In genomic region chr17:21452377-21453143, GRCh38 we compare ENCODE assay signal across 9 cellular contexts.
A peak's percentile ranks its signal among the peaks of the same experiment; 100 is the strongest.
DNase-seq lines count a peak whose midpoint lies in the region; ATAC-seq and TF ChIP-seq lines count a peak whose summit lies in the region.
"Had no signal": no experiment of that assay in that cellular context is flagged by ENCODE, and none has a peak within 500 bp of the region (broad histone marks: within the 10 kb centered on the region; RNA-seq: fewer than 3 reads in every experiment).

No MANE protein-coding gene starts in this region.

- H3K4me3 Mint-ChIP-seq in activated B cell treated with CpG ODN at 0.5 μM for 24 hours (peak overlapping the region; percentile 41), memory B cell (peak overlapping the region; percentile 33)
- H3K4me3 Mint-ChIP-seq: dendritic cell treated with granulocyte-macrophage colony-stimulating factor and Interleukin-4, amounts not matched to agents 40 ng/mL and 50 ng/mL, for 4 days had no signal

- peaks cover 0 to 9% (median 0%) of the 10 kb centered on the region in 3 donors for H3K27me3 ChIP-seq in stomach

- H3K27me3 Mint-ChIP-seq in activated B cell treated with CpG ODN at 0.5 μM for 24 hours (peaks cover 37% of the 10 kb centered on the region), memory B cell (peaks cover 30% of the 10 kb centered on the region)

- H3K4me1 Mint-ChIP-seq in activated B cell treated with CpG ODN at 0.5 μM for 24 hours: peaks cover 10% of the 10 kb centered on the region
- peaks cover 17% of the 10 kb centered on the region for H3K4me1 Mint-ChIP-seq in memory B cell

- H3K36me3 Mint-ChIP-seq in activated B cell treated with CpG ODN at 0.5 μM for 24 hours (ENCODE audit: low read depth) (no peaks in the 10 kb centered on the region), memory B cell (no peaks in the 10 kb centered on the region)

- H3K36me3 ChIP-seq in stomach: no peaks in the 10 kb centered on the region

- CTCF ChIA-PET in AG04449 (lab: Yijun Ruan, JAX): interaction anchor here (0.8 to 10.5 kb wide), 4 partner anchors 61 to 333 kb away, joined by 3 to 241 read pairs (median 8); no protein-coding TSS in a partner anchor
- CTCF ChIA-PET in activated B cell treated with CpG ODN at 0.5 μM for 24 hours (lab: Charles Lee): no interaction called here

- H3K27ac Mint-ChIP-seq in activated B cell treated with CpG ODN at 0.5 μM for 24 hours (no peak overlapping the region), memory B cell (no peak overlapping the region)
- H3K27ac Mint-ChIP-seq: dendritic cell treated with granulocyte-macrophage colony-stimulating factor and Interleukin-4, amounts not matched to agents 40 ng/mL and 50 ng/mL, for 4 days had no signal

- no peak for TF ChIP-seq EP300 in stomach (IDR thresholded peaks at IDR 0.05)

- peaks cover 12 to 29% (median 22%) of the 10 kb centered on the region in 4 donors for H3K4me1 ChIP-seq in stomach

- H3K4me3 ChIP-seq in AG04449 (ENCODE audit: low read depth, low read length) (peak overlapping the region; percentile 46), HFF-Myc (replicated peaks; ENCODE audit: low read depth, low read length) (no peak overlapping the region), epithelial cell of proximal tubule (ENCODE audit: low read depth, low read length) (peak overlapping the region; percentile 46), stomach (peak overlapping the region; percentile 23 to 38 (median 32))

- ATAC-seq in activated B cell treated with CpG ODN at 0.5 μM for 24 hours (ENCODE audit: low read depth) (peak; percentile 28), memory B cell (ENCODE audit: low read depth) (peak; percentile 34), GM19397 (IDR thresholded peaks at IDR 0.05; ENCODE audit: unreplicated experiment) (no peak), GM21423 (IDR thresholded peaks at IDR 0.05; ENCODE audit: unreplicated experiment) (no peak)

- DNase-seq in AG04449 (ENCODE audit: low read depth, low spot score): no peak
- peak; percentile 43 for DNase-seq in HFF-Myc (ENCODE audit: extremely low read depth, low read depth)
- no peak for DNase-seq in activated B cell treated with CpG ODN at 0.5 μM for 24 hours
- peak; percentile 13 for DNase-seq in epithelial cell of proximal tubule (ENCODE audit: low read depth)
- DNase-seq in memory B cell (ENCODE audit: low spot score in 2 of 2): peak; percentile 20 to 31
- peak; percentile 45 for DNase-seq in stomach

- intact Hi-C loops in activated B cell treated with CpG ODN at 0.5 μM for 24 hours (cut with micrococcal nuclease): loop anchor here (1.0 to 10.0 kb wide), 5 partner anchors 59 to 332 kb away; partner anchors contain the start of gene KCNJ12
- intact Hi-C loops in stomach (cut with DNase I; ENCODE audit: low total_unique reads): loop anchor here (10.0 kb wide), 1 partner anchor 138 kb away; no protein-coding TSS in a partner anchor

- no peaks in the 10 kb centered on the region for H3K9me3 Mint-ChIP-seq in activated B cell treated with CpG ODN at 0.5 μM for 24 hours
- peaks cover 2% of the 10 kb centered on the region for H3K9me3 Mint-ChIP-seq in memory B cell
- H3K9me3 Mint-ChIP-seq: dendritic cell treated with granulocyte-macrophage colony-stimulating factor and Interleukin-4, amounts not matched to agents 40 ng/mL and 50 ng/mL, for 4 days had no signal

- no peaks in the 10 kb centered on the region for H3K9me3 ChIP-seq in stomach

- no peak for TF ChIP-seq POLR2A in stomach (IDR thresholded peaks at IDR 0.05)

- TF ChIP-seq CTCF in AG04449 (IDR thresholded peaks at IDR 0.05; ENCODE audit: insufficient read depth, low read length, missing control alignments): peak; percentile 60
- TF ChIP-seq CTCF in HFF-Myc (IDR thresholded peaks at IDR 0.05; ENCODE audit: low read depth, low read length, missing control alignments): peak; percentile 76
- no peak for TF ChIP-seq CTCF in activated B cell treated with CpG ODN at 0.5 μM for 24 hours (IDR thresholded peaks at IDR 0.05)
- peak; percentile 72 for TF ChIP-seq CTCF in epithelial cell of proximal tubule (conservative IDR thresholded peaks at IDR 0.05; ENCODE audit: low read depth, low read length)
- peak in 5 of 7 experiments; percentile 43 to 55 (median 49) for TF ChIP-seq CTCF in stomach (IDR thresholded peaks at IDR 0.05)

- 10 to 17% (median 12%) methylated on average over 40 to 49 of the region's 49 CpGs for WGBS in stomach, 5 donors

- H3K27ac ChIP-seq in stomach: peak overlapping the region in 1 of 5 donors; percentile 38

- POLR2A ChIA-PET in AG04449 (lab: Yijun Ruan, JAX) (no interaction called here), activated B cell treated with CpG ODN at 0.5 μM for 24 hours (lab: Charles Lee) (no interaction called here)

Comparison
In these comparisons a context has a peak if more than half of its experiments do, and no peak if none do; other contexts are left out.
1. DNase-seq: peak in HFF-Myc (single experiment), epithelial cell of proximal tubule (single experiment), memory B cell (2 of 2) and stomach (single experiment); none in AG04449 (single experiment) and activated B cell treated with CpG ODN at 0.5 μM for 24 hours (single experiment).
2. ATAC-seq: peak in activated B cell treated with CpG ODN at 0.5 μM for 24 hours (single experiment) and memory B cell (single experiment); none in GM19397 (single experiment) and GM21423 (single experiment).